31 cellular contexts compared by ENCODE assay signal in genomic region chr14:43858981-43859380, GRCh38.
"Had no signal": no experiment of that assay in that cellular context is flagged by ENCODE, and none has a peak within 500 bp of the region (broad histone marks: within the 10 kb centered on the region; RNA-seq: fewer than 3 reads in every experiment).

No MANE protein-coding gene starts in this region.

- H3K79me2 ChIP-seq: parathyroid adenoma had no signal

- H3K9me3 ChIP-seq: ovary, psoas muscle, right lobe of liver, sigmoid colon, suprapubic skin, testis, tibial artery, transverse colon, upper lobe of right lung, uterus had no signal

- H3K27me3 ChIP-seq: neural progenitor cell, ovary, right lobe of liver, sigmoid colon, spleen, suprapubic skin, testis, tibial artery, transverse colon, upper lobe of right lung, uterus had no signal

- H3K4me3 Mint-ChIP-seq: natural killer cell; nephron; neural progenitor cell; stimulated activated memory B cell treated with anti-CD40 and anti-IgM and Interleukin-4, amounts not matched to agents 10 μg/mL and 1 μg/mL and 100 μg/mL, for 72 hours; stimulated activated naive CD8-positive, alpha-beta T cell treated with anti-CD3 and anti-CD28 coated beads, Interleukin-15, amount 100 ng/mL, for 72 hours; type B pancreatic cell had no signal

- H3K27ac ChIP-seq: neural progenitor cell, ovary, parathyroid adenoma, psoas muscle, right lobe of liver, sigmoid colon, spleen, suprapubic skin, testis, tibial artery, transverse colon, upper lobe of right lung, uterus had no signal

- H3K4me2 ChIP-seq: neural progenitor cell had no signal

- H3K36me3 Mint-ChIP-seq: natural killer cell; neural progenitor cell; stimulated activated memory B cell treated with anti-CD40 and anti-IgM and Interleukin-4, amounts not matched to agents 10 μg/mL and 1 μg/mL and 100 μg/mL, for 72 hours; type B pancreatic cell had no signal

- H3K9ac ChIP-seq: neural progenitor cell, parathyroid adenoma had no signal

- H3K27ac Mint-ChIP-seq: natural killer cell; nephron; neural progenitor cell; progenitor cell of endocrine pancreas; stimulated activated memory B cell treated with anti-CD40 and anti-IgM and Interleukin-4, amounts not matched to agents 10 μg/mL and 1 μg/mL and 100 μg/mL, for 72 hours; stimulated activated naive CD8-positive, alpha-beta T cell treated with anti-CD3 and anti-CD28 coated beads, Interleukin-15, amount 100 ng/mL, for 72 hours; type B pancreatic cell had no signal

- H3K27me3 Mint-ChIP-seq: progenitor cell of endocrine pancreas; stimulated activated memory B cell treated with anti-CD40 and anti-IgM and Interleukin-4, amounts not matched to agents 10 μg/mL and 1 μg/mL and 100 μg/mL, for 72 hours; stimulated activated naive CD8-positive, alpha-beta T cell treated with anti-CD3 and anti-CD28 coated beads, Interleukin-15, amount 100 ng/mL, for 72 hours; type B pancreatic cell had no signal

- H3K4me1 Mint-ChIP-seq: natural killer cell; neural progenitor cell; stimulated activated memory B cell treated with anti-CD40 and anti-IgM and Interleukin-4, amounts not matched to agents 10 μg/mL and 1 μg/mL and 100 μg/mL, for 72 hours; stimulated activated naive CD8-positive, alpha-beta T cell treated with anti-CD3 and anti-CD28 coated beads, Interleukin-15, amount 100 ng/mL, for 72 hours had no signal

- H3K36me3 ChIP-seq: neural progenitor cell, ovary, right lobe of liver, sigmoid colon, spleen, suprapubic skin, tibial artery, transverse colon, upper lobe of right lung, uterus had no signal

- H3K4me3 ChIP-seq: neural progenitor cell, ovary, psoas muscle, right lobe of liver, sigmoid colon, spleen, suprapubic skin, testis, tibial artery, transverse colon, upper lobe of right lung, uterus had no signal

- H3K9me3 Mint-ChIP-seq: neural progenitor cell; stimulated activated memory B cell treated with anti-CD40 and anti-IgM and Interleukin-4, amounts not matched to agents 10 μg/mL and 1 μg/mL and 100 μg/mL, for 72 hours; type B pancreatic cell had no signal

- DNase-seq: natural killer cell; occipital lobe; ovary; posterior cingulate gyrus; psoas muscle; right cardiac atrium; right lobe of liver; sigmoid colon; small intestine; spleen; stimulated activated CD4-positive, alpha-beta T cell treated with anti-CD3 and anti-CD28 coated beads, Interleukin-12 subunit alpha, Interleukin-12 subunit beta, amount 100 ng/mL, for 4 hours; stimulated activated CD4-positive, alpha-beta T cell treated with anti-CD3 and anti-CD28 coated beads, Interleukin-1b, Interleukin-23, amount 100 ng/mL, for 48 hours; stimulated activated CD4-positive, alpha-beta T cell treated with anti-CD3 and anti-CD28 coated beads, Interleukin-4, amount 100 ng/mL, for 1 hour; stimulated activated CD4-positive, alpha-beta T cell treated with anti-CD3 and anti-CD28 coated beads, Interleukin-4, amount 100 ng/mL, for 4 hours; stimulated activated CD8-positive, alpha-beta memory T cell treated with anti-CD3 and anti-CD28 coated beads, Interleukin-4, amount 100 ng/mL, for 48 hours; stimulated activated naive CD4-positive, alpha-beta T cell; stimulated activated naive CD8-positive, alpha-beta T cell treated with anti-CD3 and anti-CD28 coated beads, Interleukin-15, amount 100 ng/mL, for 72 hours; stimulated activated naive CD8-positive, alpha-beta T cell treated with anti-CD3 and anti-CD28 coated beads, Interleukin-15, Interleukin-2, amounts not matched to agents 100 U/mL and 50 U/mL, for 24 hours; substantia nigra; testis; tibial artery; transverse colon; upper lobe of right lung; uterus had no signal

- ATAC-seq: natural killer cell; psoas muscle; right cardiac atrium; right lobe of liver; stimulated activated memory B cell treated with anti-CD40 and anti-IgM and Interleukin-4, amounts not matched to agents 10 μg/mL and 1 μg/mL and 100 μg/mL, for 72 hours; stimulated activated naive CD8-positive, alpha-beta T cell treated with anti-CD3 and anti-CD28 coated beads, Interleukin-15, amount 100 ng/mL, for 72 hours; stimulated activated naive CD8-positive, alpha-beta T cell treated with anti-CD3 and anti-CD28 coated beads, Interleukin-15, Interleukin-2, amounts not matched to agents 100 U/mL and 50 U/mL, for 24 hours; upper lobe of right lung had no signal

- H2AFZ ChIP-seq: neural progenitor cell, parathyroid adenoma had no signal

- H3K4me1 ChIP-seq: neural progenitor cell, parathyroid adenoma, psoas muscle, right lobe of liver, spleen, suprapubic skin, testis, tibial artery, transverse colon, upper lobe of right lung, uterus had no signal
